Comparison of ENCODE assay signal across 8 cellular contexts in the genomic region with DNA sequence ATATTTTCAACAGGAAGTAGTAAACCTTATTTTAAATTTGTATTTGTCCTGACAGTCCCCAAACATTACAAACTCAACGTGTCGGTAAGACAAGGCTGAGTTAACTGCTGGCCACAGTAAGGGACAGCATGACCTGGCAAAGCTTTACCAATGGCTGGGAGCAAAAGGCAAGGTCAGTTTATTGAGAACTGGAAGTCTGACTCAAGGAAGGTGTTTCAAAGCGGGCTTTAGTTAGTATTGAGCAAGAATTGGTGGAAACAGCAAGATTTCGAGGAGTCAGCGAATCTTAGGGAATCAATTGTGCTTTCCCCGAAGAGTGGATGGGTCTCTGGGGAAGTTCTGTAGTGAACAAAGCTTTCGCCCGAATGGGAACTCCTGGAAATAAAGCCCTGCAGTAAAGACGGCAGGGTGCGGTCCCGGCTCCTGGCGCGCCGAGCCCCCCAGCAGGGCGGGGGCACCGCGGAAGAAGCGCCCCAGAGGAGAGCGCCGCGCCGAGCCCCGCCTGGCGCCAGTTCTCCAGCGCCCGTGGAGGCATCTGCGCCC.
A peak's percentile ranks its signal among the peaks of the same experiment; 100 is the strongest.
DNase-seq lines count a peak whose midpoint lies in the region; TF ChIP-seq lines count a peak whose summit lies in the region.

No MANE protein-coding gene starts in this region.

- H3K27ac ChIP-seq in neutrophil: peak overlapping the region; percentile 99

- H3K9me3 ChIP-seq in neutrophil: no peaks in the 10 kb centered on the region

- no peaks in the 10 kb centered on the region for H3K27me3 ChIP-seq in neutrophil

- H3K9me3 Mint-ChIP-seq in T-helper 2 cell treated with Interferon-gamma antibody and Interleukin-4, amounts not matched to agents 5 μg/mL and 100 μg/mL, for 36 hours: no peaks in the 10 kb centered on the region

- H3K36me3 Mint-ChIP-seq in T-helper 2 cell treated with Interferon-gamma antibody and Interleukin-4, amounts not matched to agents 5 μg/mL and 100 μg/mL, for 36 hours (ENCODE audit: low read depth): peaks cover 16% of the 10 kb centered on the region

- H3K4me3 Mint-ChIP-seq in T-helper 2 cell treated with Interferon-gamma antibody and Interleukin-4, amounts not matched to agents 5 μg/mL and 100 μg/mL, for 36 hours: peak overlapping the region; percentile 84

- peaks cover 41% of the 10 kb centered on the region for H3K4me1 Mint-ChIP-seq in T-helper 2 cell treated with Interferon-gamma antibody and Interleukin-4, amounts not matched to agents 5 μg/mL and 100 μg/mL, for 36 hours (ENCODE audit: low read depth)

- H3K4me1 ChIP-seq in neutrophil (ENCODE audit: control insufficient read depth in 1 of 2, insufficient read depth in 1 of 2, low read depth in 1 of 2, low read length in 1 of 2): peaks cover 48 to 51% of the 10 kb centered on the region in 2 experiments

- peak overlapping the region; percentile 77 to 86 for H3K4me3 ChIP-seq in neutrophil (ENCODE audit: low read depth in 1 of 2, low read length in 1 of 2)

- TF ChIP-seq CTCF in neutrophil (IDR thresholded peaks at IDR 0.05): no peak

- H3K27me3 Mint-ChIP-seq in T-helper 2 cell treated with Interferon-gamma antibody and Interleukin-4, amounts not matched to agents 5 μg/mL and 100 μg/mL, for 36 hours (ENCODE audit: low read depth): no peaks in the 10 kb centered on the region

- no peak for DNase-seq in T-helper 2 cell treated with Interferon-gamma antibody and Interleukin-4, amounts not matched to agents 5 μg/mL and 100 μg/mL, for 36 hours (ENCODE audit: low spot score)
- no peak for DNase-seq in T-helper 2 cell
- peak; percentile 52 for DNase-seq in SW480 (ENCODE audit: low spot score)
- DNase-seq in fibroblast of peridontal ligament (ENCODE audit: extremely low read depth): peak; percentile 50
- no peak for DNase-seq in NCI-H1694 treated with DMSO at 0.1 percent for 48 hours (lab: John Stamatoyannopoulos, UW)
- no peak for DNase-seq in KG1 (lab: John Stamatoyannopoulos, UW)
- DNase-seq in GDM1 (lab: John Stamatoyannopoulos, UW): no peak

- H3K36me3 ChIP-seq in neutrophil: peaks cover 12% of the 10 kb centered on the region

- peak overlapping the region; percentile 91 for H3K27ac Mint-ChIP-seq in T-helper 2 cell treated with Interferon-gamma antibody and Interleukin-4, amounts not matched to agents 5 μg/mL and 100 μg/mL, for 36 hours

Comparison
In these comparisons a context has a peak if more than half of its experiments do, and no peak if none do; other contexts are left out.
1. DNase-seq: peak in SW480 (single experiment) and fibroblast of peridontal ligament (single experiment); none in T-helper 2 cell treated with Interferon-gamma antibody and Interleukin-4, amounts not matched to agents 5 μg/mL and 100 μg/mL, for 36 hours (single experiment), T-helper 2 cell (0 of 5), NCI-H1694 treated with DMSO at 0.1 percent for 48 hours (single experiment), KG1 (single experiment) and GDM1 (single experiment).